9 cellular contexts compared by ENCODE assay signal in the genomic region with DNA sequence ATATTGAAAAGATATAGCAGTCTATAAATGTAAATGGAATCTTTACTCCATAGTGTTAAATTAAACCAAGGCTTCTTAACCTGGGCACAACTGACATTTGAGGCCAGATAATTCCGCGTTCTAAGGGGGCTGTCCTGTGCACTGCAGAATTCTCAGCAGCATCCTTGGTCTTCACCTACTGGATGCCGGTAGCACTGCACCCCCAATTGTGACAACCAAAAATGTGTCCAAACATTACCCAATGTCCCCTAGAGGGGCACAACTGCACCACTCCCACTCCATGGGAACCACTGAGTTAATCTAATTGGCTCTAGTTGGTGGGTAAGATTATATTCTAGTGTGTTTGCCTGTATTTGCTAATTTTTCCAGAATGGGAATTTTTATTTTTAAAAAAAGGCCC. TPM values are rescaled to one million over a fixed set of nuclear protein-coding genes. Genes with fewer than 3 reads are reported as not detected.
DNase-seq lines count a peak whose midpoint lies in the region; ATAC-seq, FAIRE-seq and TF ChIP-seq lines count a peak whose summit lies in the region.
"Had no signal": no experiment of that assay in that cellular context is flagged by ENCODE, and none has a peak within 500 bp of the region (broad histone marks: within the 10 kb centered on the region; RNA-seq: fewer than 3 reads in every experiment).

No MANE protein-coding gene starts in this region.

- no peak for FAIRE-seq in K562 (lab: Jason Lieb, UNC)
- FAIRE-seq: colon had no signal

- TF ChIP-seq POLR2A in K562 (conservative IDR thresholded peaks at IDR 0.05): no peak

- no peaks in the 10 kb centered on the region for H3K9me3 Mint-ChIP-seq in activated CD4-positive, alpha-beta memory T cell treated with anti-CD3 and anti-CD28 coated beads for 36 hours
- no peaks in the 10 kb centered on the region for H3K9me3 Mint-ChIP-seq in activated CD4-positive, alpha-beta memory T cell treated with anti-CD3 and anti-CD28 coated beads, Interleukin-2, amount 10 ng/mL, durations not matched to agents 7 days and 5 days

- ATAC-seq in K562 (peak; percentile 91), GM19023 (IDR thresholded peaks at IDR 0.05; ENCODE audit: unreplicated experiment) (no peak)

- CTCF ChIA-PET in activated CD4-positive, alpha-beta memory T cell treated with anti-CD3 and anti-CD28 coated beads for 36 hours (lab: Charles Lee): no interaction called here
- CTCF ChIA-PET in activated CD4-positive, alpha-beta memory T cell treated with anti-CD3 and anti-CD28 coated beads, Interleukin-2, amount 10 ng/mL, durations not matched to agents 7 days and 5 days (lab: Charles Lee): no interaction called here
- CTCF ChIA-PET in K562 (lab: Yijun Ruan, JAX; ENCODE audit: low intra/inter-chr PET ratio): no interaction called here

- H3K4me3 Mint-ChIP-seq in activated CD4-positive, alpha-beta memory T cell treated with anti-CD3 and anti-CD28 coated beads for 36 hours: no peak overlapping the region
- H3K4me3 Mint-ChIP-seq in activated CD4-positive, alpha-beta memory T cell treated with anti-CD3 and anti-CD28 coated beads, Interleukin-2, amount 10 ng/mL, durations not matched to agents 7 days and 5 days: no peak overlapping the region

- H3K27me3 ChIP-seq in K562 (ENCODE audit: control insufficient read depth in 2 of 2, insufficient read depth in 2 of 2, low read length in 2 of 2) (no peaks in the 10 kb centered on the region), osteoblast (ENCODE audit: insufficient read depth, low read length) (no peaks in the 10 kb centered on the region)

- H3K36me3 Mint-ChIP-seq in activated CD4-positive, alpha-beta memory T cell treated with anti-CD3 and anti-CD28 coated beads for 36 hours: peaks cover 7% of the 10 kb centered on the region
- peaks cover 9% of the 10 kb centered on the region for H3K36me3 Mint-ChIP-seq in activated CD4-positive, alpha-beta memory T cell treated with anti-CD3 and anti-CD28 coated beads, Interleukin-2, amount 10 ng/mL, durations not matched to agents 7 days and 5 days (ENCODE audit: low read depth)

- no peak overlapping the region for H3K9ac ChIP-seq in K562 (ENCODE audit: insufficient read depth in 1 of 2, low read depth in 2 of 2, low read length in 2 of 2)

- H3K4me1 Mint-ChIP-seq in activated CD4-positive, alpha-beta memory T cell treated with anti-CD3 and anti-CD28 coated beads for 36 hours (ENCODE audit: low read depth): no peaks in the 10 kb centered on the region
- H3K4me1 Mint-ChIP-seq in activated CD4-positive, alpha-beta memory T cell treated with anti-CD3 and anti-CD28 coated beads, Interleukin-2, amount 10 ng/mL, durations not matched to agents 7 days and 5 days: no peaks in the 10 kb centered on the region

- no peaks in the 10 kb centered on the region for H3K27me3 Mint-ChIP-seq in activated CD4-positive, alpha-beta memory T cell treated with anti-CD3 and anti-CD28 coated beads for 36 hours
- H3K27me3 Mint-ChIP-seq in activated CD4-positive, alpha-beta memory T cell treated with anti-CD3 and anti-CD28 coated beads, Interleukin-2, amount 10 ng/mL, durations not matched to agents 7 days and 5 days: no peaks in the 10 kb centered on the region

- TF ChIP-seq CTCF in K562 (IDR thresholded peaks at IDR 0.05 in 2 of 3, conservative IDR thresholded peaks at IDR 0.05 in 1 of 3; ENCODE audit: insufficient read depth in 2 of 3, low read depth in 1 of 3, low read length in 3 of 3) (peak; percentile 29 to 69 (median 33); a peak in 5 of 6 replicates), osteoblast (IDR thresholded peaks at IDR 0.05; ENCODE audit: extremely low read depth, low read depth, low read length) (peak; percentile 43)

- intact Hi-C loops in activated CD4-positive, alpha-beta memory T cell treated with anti-CD3 and anti-CD28 coated beads for 36 hours (cut with micrococcal nuclease): no loop called here
- intact Hi-C loops in K562 (cut with micrococcal nuclease): no loop called here

- DNase-seq in activated CD4-positive, alpha-beta memory T cell treated with anti-CD3 and anti-CD28 coated beads for 36 hours: peak; percentile 18
- DNase-seq in activated CD4-positive, alpha-beta memory T cell treated with anti-CD3 and anti-CD28 coated beads, Interleukin-2, amount 10 ng/mL, durations not matched to agents 7 days and 5 days: no peak
- DNase-seq in Jurkat, Clone E6-1 (ENCODE audit: low read depth, low spot score): peak; percentile 14
- DNase-seq in K562 (ENCODE audit: extremely low read depth in 1 of 4, low spot score in 3 of 4): peak; percentile 17 to 38 (median 28)
- DNase-seq in osteoblast (ENCODE audit: insufficient read length, low spot score, missing footprints): no peak
- no peak for DNase-seq in GM03348 (ENCODE audit: low spot score)
- DNase-seq in KG1 (lab: John Stamatoyannopoulos, UW): no peak

- H3K9me3 ChIP-seq in K562 (replicated peaks; ENCODE audit: control insufficient read depth, insufficient read depth, low read depth, low read length) (no peaks in the 10 kb centered on the region), osteoblast (ENCODE audit: low read depth, low read length) (no peaks in the 10 kb centered on the region)

- no peak for TF ChIP-seq RAD21 in K562 (CRISPR knock-in tag; conservative IDR thresholded peaks at IDR 0.05 in 1 of 2, IDR thresholded peaks at IDR 0.05 in 1 of 2)

- peaks cover 9% of the 10 kb centered on the region; the same call in 2 of the 3 replicates for H3K36me3 ChIP-seq in K562 (ENCODE audit: control insufficient read depth, insufficient read depth, low read length)
- no peaks in the 10 kb centered on the region for H3K36me3 ChIP-seq in osteoblast (ENCODE audit: insufficient read depth, low read length)

- no peak for TF ChIP-seq EP300 in K562 (IDR thresholded peaks at IDR 0.05; ENCODE audit: low read length)

- WGBS in K562 (ENCODE audit: insufficient coverage, low coverage, missing lambda C conversion rate): 88% methylated on average over 3 of the region's 3 CpGs

- no TSS peak for BruUV-seq in K562 (replicated peaks; lab: Mats Ljungman, UMichigan)

- no peak overlapping the region for H3K4me3 ChIP-seq in Jurkat, Clone E6-1 (ENCODE audit: low read length)
- H3K4me3 ChIP-seq in K562 (no peak overlapping the region), osteoblast (ENCODE audit: insufficient read depth, low read length) (no peak overlapping the region)

- in situ Hi-C loops in K562 (cut with MboI): no loop called here

- H4K20me1 ChIP-seq in K562 (replicated peaks; ENCODE audit: control insufficient read depth, insufficient read depth, low read length) (no peaks in the 10 kb centered on the region), osteoblast (ENCODE audit: insufficient read depth, low read length) (no peaks in the 10 kb centered on the region)

- no peak overlapping the region for H3K27ac Mint-ChIP-seq in activated CD4-positive, alpha-beta memory T cell treated with anti-CD3 and anti-CD28 coated beads for 36 hours
- no peak overlapping the region for H3K27ac Mint-ChIP-seq in activated CD4-positive, alpha-beta memory T cell treated with anti-CD3 and anti-CD28 coated beads, Interleukin-2, amount 10 ng/mL, durations not matched to agents 7 days and 5 days

- H3K79me2 ChIP-seq in K562 (ENCODE audit: control insufficient read depth, insufficient read depth, low read length): no peaks in the 10 kb centered on the region
- H3K79me2 ChIP-seq in osteoblast (ENCODE audit: insufficient read depth, low read length): no peaks in the 10 kb centered on the region

- no peak overlapping the region for H3K4me2 ChIP-seq in K562 (ENCODE audit: insufficient read depth, low read length)
- H3K4me2 ChIP-seq in osteoblast (ENCODE audit: insufficient read depth, low read length): no peak overlapping the region

- no peaks in the 10 kb centered on the region for H3K9me1 ChIP-seq in K562 (ENCODE audit: control insufficient read depth, insufficient read depth, low read length)

- H2AFZ ChIP-seq in K562 (ENCODE audit: low read depth, low read length): no peak overlapping the region
- H2AFZ ChIP-seq in osteoblast (ENCODE audit: low read length): no peak overlapping the region

- peaks cover 0 to 5% of the 10 kb centered on the region in 2 experiments; a peak in 1 of 5 replicates for H3K4me1 ChIP-seq in K562 (replicated peaks in 1 of 2; ENCODE audit: control insufficient read depth in 2 of 2, insufficient read depth in 2 of 2, low read length in 2 of 2)
- no peaks in the 10 kb centered on the region for H3K4me1 ChIP-seq in osteoblast (ENCODE audit: insufficient read depth, low read length)

- POLR2A ChIA-PET in activated CD4-positive, alpha-beta memory T cell treated with anti-CD3 and anti-CD28 coated beads for 36 hours (lab: Charles Lee): no interaction called here
- POLR2A ChIA-PET in activated CD4-positive, alpha-beta memory T cell treated with anti-CD3 and anti-CD28 coated beads, Interleukin-2, amount 10 ng/mL, durations not matched to agents 7 days and 5 days (lab: Charles Lee): no interaction called here
- POLR2A ChIA-PET in K562 (lab: Yijun Ruan, JAX): no interaction called here

- H3K27ac ChIP-seq in K562 (ENCODE audit: extremely low read depth, low read depth, low read length): no peak overlapping the region
- H3K27ac ChIP-seq in osteoblast (ENCODE audit: low read depth, low read length): no peak overlapping the region

RNA-seq across cellular contexts. Expression of gene AP1S2, which starts 16.6 kb away (rescaled TPM):
- total RNA-seq in activated CD4-positive, alpha-beta memory T cell treated with anti-CD3 and anti-CD28 coated beads for 36 hours: 10 to 100 TPM; 21.4 to 29.3 TPM
- 10 to 100 TPM; 29.5 to 34.3 TPM for total RNA-seq in activated CD4-positive, alpha-beta memory T cell treated with anti-CD3 and anti-CD28 coated beads, Interleukin-2, amount 10 ng/mL, durations not matched to agents 7 days and 5 days
- 20.9 TPM for polyA plus RNA-seq in Jurkat, Clone E6-1 (2012; ENCODE audit: insufficient read depth, insufficient read length)
- total RNA-seq in K562 (2011; cell fraction: chromatin; rRNA removed; ENCODE audit: low replicate concordance): 7.3 and 19.3 TPM in 2 replicates
- 1.5 and 2.8 TPM in 2 replicates for total RNA-seq in K562 (2011; cell fraction: nucleolus; rRNA removed)
- 6.5 and 14.2 TPM in 2 replicates for total RNA-seq in K562 (2011; cell fraction: nucleoplasm; rRNA removed)
- total RNA-seq in K562 (2014; rRNA removed): 24.7 and 26.0 TPM in 2 replicates
- total RNA-seq in K562 (2014; rRNA removed; fragmentation: Illumina TruSeq; extraction: Trizol): 39.7 and 44.9 TPM in 2 replicates
- total RNA-seq in K562 (2015; rRNA removed; fragmentation: Illumina TruSeq; extraction: Trizol): 56.4 and 64.2 TPM in 2 replicates
- 24.0 and 26.2 TPM in 2 replicates for total RNA-seq in K562 (2021)
- polyA plus RNA-seq in K562 (2011; rRNA removed): 15.3 and 25.8 TPM in 2 replicates
- 3.1 and 7.4 TPM in 2 replicates for polyA plus RNA-seq in K562 (2011; cell fraction: cytosol; rRNA removed)
- polyA plus RNA-seq in K562 (2011; cell fraction: nucleus; rRNA removed): 4.8 and 7.5 TPM in 2 replicates
- polyA plus RNA-seq in K562 (2012): 32.1 and 80.1 TPM in 2 replicates
- 25.6 and 37.5 TPM in 2 replicates for polyA plus RNA-seq in K562 (2014; fragmentation: Illumina TruSeq; extraction: Trizol)
- polyA plus RNA-seq in K562 (2014; fragmentation: Nextera tagmentation; extraction: Ambion mirVana): 10 to 100 TPM; 11.1 to 13.7 TPM
- 24.3 and 37.8 TPM in 2 replicates for polyA plus RNA-seq in K562 (2014; rRNA removed)
- 25.6 TPM in 2 replicates for polyA minus RNA-seq in K562 (2011; rRNA and poly(A)+ RNA removed)
- polyA minus RNA-seq in K562 (2011; cell fraction: cytosol; rRNA and poly(A)+ RNA removed): 7.1 and 11.5 TPM in 2 replicates
- 4.4 and 6.7 TPM in 2 replicates for polyA minus RNA-seq in K562 (2011; cell fraction: nucleus; rRNA and poly(A)+ RNA removed)
- 14.8 and 15.9 TPM in 2 replicates for total RNA-seq in osteoblast

RNA-seq across cellular contexts. Expression of gene ZRSR2, which starts 47.7 kb away (rescaled TPM):
- total RNA-seq in activated CD4-positive, alpha-beta memory T cell treated with anti-CD3 and anti-CD28 coated beads for 36 hours: 10 to 100 TPM; 16.2 to 17.3 TPM
- total RNA-seq in activated CD4-positive, alpha-beta memory T cell treated with anti-CD3 and anti-CD28 coated beads, Interleukin-2, amount 10 ng/mL, durations not matched to agents 7 days and 5 days: 10 to 100 TPM; 21.9 to 24.2 TPM
- polyA plus RNA-seq in Jurkat, Clone E6-1 (2012; ENCODE audit: insufficient read depth, insufficient read length): 14.4 TPM
- 6.6 and 18.6 TPM in 2 replicates for total RNA-seq in K562 (2011; cell fraction: chromatin; rRNA removed; ENCODE audit: low replicate concordance)
- 4.5 and 6.1 TPM in 2 replicates for total RNA-seq in K562 (2011; cell fraction: nucleolus; rRNA removed)
- 8.9 and 9.4 TPM in 2 replicates for total RNA-seq in K562 (2011; cell fraction: nucleoplasm; rRNA removed)
- total RNA-seq in K562 (2014; rRNA removed) (5.7 and 8.6 TPM in 2 replicates), K562 (2014; rRNA removed; fragmentation: Illumina TruSeq; extraction: Trizol) (8.6 and 10.4 TPM in 2 replicates), K562 (2015; rRNA removed; fragmentation: Illumina TruSeq; extraction: Trizol) (10.9 and 11.0 TPM in 2 replicates), K562 (2021) (6.3 and 6.7 TPM in 2 replicates), osteoblast (2.9 and 4.1 TPM in 2 replicates)
- polyA plus RNA-seq in K562 (2011; rRNA removed) (10.8 and 11.1 TPM in 2 replicates), K562 (2014; fragmentation: Illumina TruSeq; extraction: Trizol) (16.2 and 19.5 TPM in 2 replicates), K562 (2014; fragmentation: Nextera tagmentation; extraction: Ambion mirVana) (1 to 10 TPM; 3.5 to 6.9 TPM), K562 (2014; rRNA removed) (13.8 and 16.4 TPM in 2 replicates)
- 1.8 and 4.2 TPM in 2 replicates for polyA plus RNA-seq in K562 (2011; cell fraction: cytosol; rRNA removed)
- polyA plus RNA-seq in K562 (2011; cell fraction: nucleus; rRNA removed): 11.3 and 16.1 TPM in 2 replicates
- 9.9 and 11.0 TPM in 2 replicates for polyA plus RNA-seq in K562 (2012)
- polyA minus RNA-seq in K562 (2011; rRNA and poly(A)+ RNA removed): 6.1 TPM in 2 replicates
- 2.3 TPM in 1 of 2 replicates, not detected in the other for polyA minus RNA-seq in K562 (2011; cell fraction: cytosol; rRNA and poly(A)+ RNA removed)
- 2.8 and 5.0 TPM in 2 replicates for polyA minus RNA-seq in K562 (2011; cell fraction: nucleus; rRNA and poly(A)+ RNA removed)

Comparison
In these comparisons a context has a peak if more than half of its experiments do, and no peak if none do; other contexts are left out.
1. DNase-seq: peak in activated CD4-positive, alpha-beta memory T cell treated with anti-CD3 and anti-CD28 coated beads for 36 hours (single experiment), Jurkat, Clone E6-1 (single experiment) and K562 (4 of 4); none in activated CD4-positive, alpha-beta memory T cell treated with anti-CD3 and anti-CD28 coated beads, Interleukin-2, amount 10 ng/mL, durations not matched to agents 7 days and 5 days (single experiment), osteoblast (single experiment), GM03348 (single experiment) and KG1 (single experiment).